Comparison of ENCODE assay signal across 8 cellular contexts in the genomic region with DNA sequence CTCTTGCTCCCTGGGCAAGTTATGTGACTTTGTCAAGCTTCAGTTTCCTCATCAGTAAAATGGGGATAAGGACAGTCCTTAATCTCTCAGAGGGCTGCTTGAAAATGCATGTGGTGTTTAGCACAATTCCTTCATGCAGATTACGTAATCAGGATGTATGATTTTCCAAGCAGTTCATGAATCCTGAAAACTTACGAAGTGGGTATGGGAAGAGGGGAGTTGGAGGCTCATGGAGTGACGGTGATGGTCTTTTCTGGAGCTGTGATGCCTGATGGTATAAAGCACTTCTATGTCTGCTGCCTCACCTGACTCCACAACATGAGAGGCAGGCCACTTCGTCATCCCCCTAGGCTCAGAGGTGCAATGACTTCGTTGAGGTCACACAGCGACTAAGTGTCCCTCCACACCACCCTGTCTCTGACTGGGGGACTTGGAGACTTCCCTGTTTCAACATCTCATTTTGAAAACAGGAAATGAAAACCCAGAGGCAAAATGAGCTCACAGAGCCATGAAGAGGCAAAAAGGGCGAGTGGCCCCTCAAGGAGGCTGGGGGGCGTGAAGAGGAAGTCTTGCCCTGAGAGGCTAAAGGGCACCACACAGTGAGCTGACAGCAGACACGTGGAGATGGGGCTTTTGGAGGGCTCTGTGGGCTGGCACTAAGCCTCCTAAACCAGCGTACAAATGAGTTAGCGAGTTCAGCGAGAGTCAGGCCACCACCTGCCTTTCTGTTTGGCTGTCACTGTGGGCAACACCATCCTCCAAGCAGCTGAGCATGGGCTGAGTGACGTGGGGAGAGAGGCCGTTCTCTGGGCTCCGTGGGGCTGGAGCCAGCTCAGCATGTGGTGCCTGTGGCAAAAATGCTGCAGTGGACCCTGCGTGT. TPM values are rescaled to one million over a fixed set of nuclear protein-coding genes. Genes with fewer than 3 reads are reported as not detected.
DNase-seq lines count a peak whose midpoint lies in the region; ATAC-seq, FAIRE-seq and TF ChIP-seq lines count a peak whose summit lies in the region.

No MANE protein-coding gene starts in this region.

- H3K4me1 Mint-ChIP-seq in endothelial cell (ENCODE audit: unreplicated experiment), result peaks cover 20% of the 10 kb centered on the region

- H3K27ac ChIP-seq in Karpas-422 (ENCODE audit: low read length), result peak overlapping the region; percentile 93
- H3K27ac ChIP-seq in thymus (ENCODE audit: low read depth), result peak overlapping the region; percentile 21

- H3K4me3 Mint-ChIP-seq in endothelial cell (ENCODE audit: unreplicated experiment), result peak overlapping the region; percentile 28

- no peaks in the 10 kb centered on the region for H4K20me1 ChIP-seq in Karpas-422 (ENCODE audit: insufficient read depth, low read depth, low read length)

- no peak for TF ChIP-seq CTCF in endothelial cell (IDR thresholded peaks at IDR 0.05; ENCODE audit: unreplicated experiment)

- FAIRE-seq in GM12891 (lab: Jason Lieb, UNC), result peak; percentile 98

- no peaks in the 10 kb centered on the region for H3K9me2 ChIP-seq in Karpas-422 (replicated peaks; ENCODE audit: insufficient read depth, low read length)

- H3K27ac Mint-ChIP-seq in endothelial cell (ENCODE audit: unreplicated experiment), result peak overlapping the region; percentile 76

- DNase-seq in GM12891 (ENCODE audit: insufficient read length, low spot score) (peak; percentile 70), Karpas-422 (peak; percentile 96), endothelial cell (ENCODE audit: low spot score) (no peak), NCI-H1930 (lab: John Stamatoyannopoulos, UW) (no peak), H7 (no peak)

- WGBS in thymus, result 83% methylated on average over 16 of the region's 16 CpGs

- H3K36me3 Mint-ChIP-seq in endothelial cell (ENCODE audit: low read depth, unreplicated experiment), result peaks cover 38% of the 10 kb centered on the region

- H3K79me2 ChIP-seq in Karpas-422 (ENCODE audit: low read length), result peaks cover 12% of the 10 kb centered on the region; the same call in 1 of the 2 replicates

- peak overlapping the region; percentile 61 for H3K4me2 ChIP-seq in Karpas-422 (ENCODE audit: low read depth, low read length, poor library complexity, severe bottlenecking)

- 0 out of 2 replicates have a peak overlapping the region, but pooled peaks have one; percentile 4 for H2AFZ ChIP-seq in Karpas-422 (ENCODE audit: low read length)

- H3K36me3 ChIP-seq in Karpas-422 (ENCODE audit: insufficient read depth, low read length) (peaks cover 51% of the 10 kb centered on the region), thymus (ENCODE audit: control insufficient read depth, insufficient read depth) (peaks cover 85% of the 10 kb centered on the region), H7 (replicated peaks; ENCODE audit: control insufficient read depth, insufficient read depth, low read length) (peaks cover 72% of the 10 kb centered on the region)

- H3K9me3 Mint-ChIP-seq in endothelial cell (ENCODE audit: unreplicated experiment), result no peaks in the 10 kb centered on the region

- peaks cover 7% of the 10 kb centered on the region for H3K27me3 Mint-ChIP-seq in endothelial cell (ENCODE audit: unreplicated experiment)

- ATAC-seq in GM21423 (IDR thresholded peaks at IDR 0.05; ENCODE audit: unreplicated experiment) (peak; percentile 78), HG03095 (IDR thresholded peaks at IDR 0.05; ENCODE audit: unreplicated experiment) (no peak)

- H3K4me1 ChIP-seq in Karpas-422 (ENCODE audit: low read length), result peaks cover 66% of the 10 kb centered on the region
- H3K4me1 ChIP-seq in thymus (ENCODE audit: control insufficient read depth, insufficient read depth, low read length), result no peaks in the 10 kb centered on the region

- H3K9me3 ChIP-seq in Karpas-422 (ENCODE audit: low read length) (no peaks in the 10 kb centered on the region), thymus (ENCODE audit: control insufficient read depth) (no peaks in the 10 kb centered on the region)

- H3K9ac ChIP-seq in Karpas-422 (ENCODE audit: low read length), result peak overlapping the region; percentile 70

- H3K27me3 ChIP-seq in Karpas-422 (ENCODE audit: low read length) (no peaks in the 10 kb centered on the region), thymus (ENCODE audit: control insufficient read depth, insufficient read depth) (no peaks in the 10 kb centered on the region), H7 (ENCODE audit: control insufficient read depth, insufficient read depth, low read length) (no peaks in the 10 kb centered on the region)

- H3K4me3 ChIP-seq in Karpas-422 (ENCODE audit: low read length) (peak overlapping the region; percentile 47), thymus (ENCODE audit: low read length) (no peak overlapping the region), H7 (ENCODE audit: insufficient read depth, low read depth, low read length) (no peak overlapping the region)

- peak; percentile 64; the same call in 1 of the 2 replicates for TF ChIP-seq POLR2A in GM12891 (IDR thresholded peaks at IDR 0.05; ENCODE audit: low read depth, low read length)

TF ChIP-seq in GM12891, 5 proteins besides CTCF, POLR2A, EP300 and RAD21:
- TF ChIP-seq PAX5 (IDR thresholded peaks at IDR 0.05; ENCODE audit: insufficient read depth, low read length, severe bottlenecking) (no peak), POU2F2 (IDR thresholded peaks at IDR 0.05; ENCODE audit: low read depth, low read length) (0 out of 2 replicates have a peak, but pooled peaks have one; percentile 58), SPI1 (IDR thresholded peaks at IDR 0.05; ENCODE audit: low read depth, low read length) (peak; percentile 94), POLR2AphosphoS5 (IDR thresholded peaks at IDR 0.05; ENCODE audit: low read depth, low read length) (peak; percentile 62), TAF1 (IDR thresholded peaks at IDR 0.05; ENCODE audit: low read depth, low read length) (0 out of 2 replicates have a peak, but pooled peaks have one; percentile 23)

RNA-seq across cellular contexts. Expression of a gene that starts 10.1 kb away (rescaled TPM):
- polyA plus RNA-seq in GM12891 (2012; ENCODE audit: low read depth, missing spikeins), result 112 TPM
- 83.7 and 97.4 TPM in 2 replicates for total RNA-seq in Karpas-422 (2014; rRNA removed; shearing (Covaris generic); ENCODE audit: low replicate concordance)
- 80.9 TPM for total RNA-seq in endothelial cell (ENCODE audit: unreplicated experiment)
- 27.1 TPM for polyA plus RNA-seq in thymus
- 266 and 322 TPM in 2 replicates for total RNA-seq in H7 (2014; rRNA removed; shearing (Covaris generic))

RNA-seq across cellular contexts. Expression of a gene that starts 29.1 kb away (rescaled TPM):
- polyA plus RNA-seq in GM12891 (2012; ENCODE audit: low read depth, missing spikeins), result 16.0 TPM
- total RNA-seq in Karpas-422 (2014; rRNA removed; shearing (Covaris generic); ENCODE audit: low replicate concordance), result 1.3 and 1.8 TPM in 2 replicates
- total RNA-seq in endothelial cell (ENCODE audit: unreplicated experiment), result 17.5 TPM
- polyA plus RNA-seq in thymus, result 119 TPM
- 8.3 and 20.6 TPM in 2 replicates for total RNA-seq in H7 (2014; rRNA removed; shearing (Covaris generic))

Comparison
In these comparisons a context has a peak if more than half of its experiments do, and no peak if none do; other contexts are left out.
1. DNase-seq: peak in GM12891 (single experiment) and Karpas-422 (single experiment); none in endothelial cell (single experiment), NCI-H1930 (0 of 2) and H7 (single experiment).